In genomic region chr7:8217200-8218068, GRCh38 we compare ENCODE assay signal across 8 cellular contexts. TPM values are rescaled to one million over a fixed set of nuclear protein-coding genes. Genes with fewer than 3 reads are reported as not detected.
A peak's percentile ranks its signal among the peaks of the same experiment; 100 is the strongest.
DNase-seq lines count a peak whose midpoint lies in the region; ATAC-seq and TF ChIP-seq lines count a peak whose summit lies in the region.

No MANE protein-coding gene starts in this region.

- H3K9me3 Mint-ChIP-seq in CD14-positive monocyte: no peaks in the 10 kb centered on the region

- peak overlapping the region; percentile 2 for H3K9ac ChIP-seq in neural cell (ENCODE audit: low read length)

- H3K27me3 ChIP-seq in neural cell (ENCODE audit: insufficient read depth, low read depth, low read length): no peaks in the 10 kb centered on the region

- H3K9me3 ChIP-seq in neural cell (ENCODE audit: low read length): no peaks in the 10 kb centered on the region

- no peak overlapping the region for H3K4me3 ChIP-seq in epithelial cell of proximal tubule (ENCODE audit: low read depth, low read length)
- no peak overlapping the region for H3K4me3 ChIP-seq in neural cell (ENCODE audit: low read length)

- peak overlapping the region; percentile 60 for H3K27ac ChIP-seq in neural cell (ENCODE audit: low read length)

- H3K27ac Mint-ChIP-seq in CD14-positive monocyte: no peak overlapping the region

- H4K20me1 ChIP-seq in neural cell (ENCODE audit: insufficient read depth): no peaks in the 10 kb centered on the region

- peaks cover 5 to 16% of the 10 kb centered on the region in 2 donors for H3K36me3 Mint-ChIP-seq in CD14-positive monocyte

- TF ChIP-seq CTCF in CD14-positive monocyte (IDR thresholded peaks at IDR 0.05) (peak; percentile 77), epithelial cell of proximal tubule (conservative IDR thresholded peaks at IDR 0.05; ENCODE audit: low read depth, low read length) (peak; percentile 57), neural cell (IDR thresholded peaks at IDR 0.05; ENCODE audit: poor library complexity, severe bottlenecking) (peak; percentile 91)

- TF ChIP-seq EP300 in neural cell (conservative IDR thresholded peaks at IDR 0.05; ENCODE audit: poor library complexity, severe bottlenecking): peak; percentile 62

- no peak overlapping the region for H3K4me2 ChIP-seq in neural cell (ENCODE audit: low read length)

- TF ChIP-seq RAD21 in neural cell (conservative IDR thresholded peaks at IDR 0.05): peak; percentile 91

- no peak overlapping the region for H3K4me3 Mint-ChIP-seq in CD14-positive monocyte

- DNase-seq in CD14-positive monocyte (ENCODE audit: low spot score) (no peak), NCI-H1436 (lab: John Stamatoyannopoulos, UW) (peak; percentile 85), epithelial cell of proximal tubule (ENCODE audit: low read depth) (peak; percentile 52), cortex of kidney (lab: John Stamatoyannopoulos, UW) (no peak), T-helper 9 cell (no peak)

- peak overlapping the region; percentile 78 for H2AFZ ChIP-seq in neural cell (ENCODE audit: low read depth, low read length)

- peak; percentile 58 for ATAC-seq in GM18868 (IDR thresholded peaks at IDR 0.05; ENCODE audit: unreplicated experiment)
- ATAC-seq in SK-N-SH treated with all-trans-retinoic acid at 6 μM for 48 hours: peak; percentile 81

- no peaks in the 10 kb centered on the region for H3K9me2 ChIP-seq in neural cell (ENCODE audit: insufficient read depth, low read length)

- H3K36me3 ChIP-seq in neural cell (ENCODE audit: insufficient read depth, low read length): no peaks in the 10 kb centered on the region

- peaks cover 0 to 2% (median 0%) of the 10 kb centered on the region in 3 donors for H3K27me3 Mint-ChIP-seq in CD14-positive monocyte (ENCODE audit: low read depth in 3 of 3)

- intact Hi-C loops in CD14-positive monocyte (cut with micrococcal nuclease): loop anchor here (5.0 to 10.0 kb wide), 2 partner anchors 623 to 625 kb away; no protein-coding TSS in a partner anchor

- H3K79me2 ChIP-seq in neural cell (replicated peaks; ENCODE audit: insufficient read depth, low read length): no peaks in the 10 kb centered on the region

- peaks cover 2% of the 10 kb centered on the region for H3K4me1 Mint-ChIP-seq in CD14-positive monocyte

- H3F3A ChIP-seq in neural cell (ENCODE audit: insufficient read depth, low read length, poor library complexity, severe bottlenecking): no peaks in the 10 kb centered on the region

TF ChIP-seq in SK-N-SH treated with all-trans-retinoic acid at 6 μM for 48 hours, 23 proteins besides CTCF, POLR2A, EP300 and RAD21 (continues in another document):
- TF ChIP-seq TCF4 (CRISPR knock-in tag; IDR thresholded peaks at IDR 0.05; ENCODE audit: borderline replicate concordance) (no peak), ZNF70 (CRISPR knock-in tag; IDR thresholded peaks at IDR 0.05) (no peak), ZFP3 (CRISPR knock-in tag; IDR thresholded peaks at IDR 0.05) (no peak), GLIS3 (CRISPR knock-in tag; IDR thresholded peaks at IDR 0.05) (no peak), PATZ1 (CRISPR knock-in tag; IDR thresholded peaks at IDR 0.05; ENCODE audit: borderline replicate concordance) (no peak), ZC3H10 (CRISPR knock-in tag; IDR thresholded peaks at IDR 0.05) (no peak), TOX (CRISPR knock-in tag; IDR thresholded peaks at IDR 0.05; ENCODE audit: borderline replicate concordance) (no peak), ZNF8 (CRISPR knock-in tag; IDR thresholded peaks at IDR 0.05) (no peak), CSDC2 (CRISPR knock-in tag; IDR thresholded peaks at IDR 0.05) (no peak), ZFP30 (CRISPR knock-in tag; IDR thresholded peaks at IDR 0.05) (no peak)

TF ChIP-seq in neural cell, 6 proteins besides CTCF, POLR2A, EP300 and RAD21:
- no peak for TF ChIP-seq EZH2 (IDR thresholded peaks at IDR 0.05; ENCODE audit: borderline replicate concordance, insufficient read depth, low read length, poor library complexity, severe bottlenecking)
- peak; percentile 58 for TF ChIP-seq POLR2AphosphoS5 (IDR thresholded peaks at IDR 0.05)
- no peak for TF ChIP-seq MXI1 (conservative IDR thresholded peaks at IDR 0.05; ENCODE audit: poor library complexity, severe bottlenecking)
- TF ChIP-seq TAF1 (IDR thresholded peaks at IDR 0.05; ENCODE audit: low read depth): no peak
- no peak for TF ChIP-seq REST (IDR thresholded peaks at IDR 0.05; ENCODE audit: borderline replicate concordance)
- TF ChIP-seq SMC3 (conservative IDR thresholded peaks at IDR 0.05; ENCODE audit: poor library complexity): peak; percentile 92
TF ChIP-seq in neural cell: peak in this region for 2.

RNA-seq across cellular contexts. Expression of gene ICA1, which starts 44.5 kb away (rescaled TPM):
- polyA plus RNA-seq in CD14-positive monocyte (1 to 10 TPM; 4.2 to 7.0 TPM), neural cell (18.6 and 24.2 TPM in 2 replicates)
- 9.6 and 30.3 TPM in 2 replicates for total RNA-seq in epithelial cell of proximal tubule
- 20.6 and 20.7 TPM in 2 replicates for polyA minus RNA-seq in neural cell

Comparison
In these comparisons a context has a peak if more than half of its experiments do, and no peak if none do; other contexts are left out.
1. DNase-seq: peak in NCI-H1436 (single experiment) and epithelial cell of proximal tubule (single experiment); none in CD14-positive monocyte (single experiment), cortex of kidney (single experiment) and T-helper 9 cell (single experiment).
2. Peak in every context shown above with its lines, with median percentiles within 50 percentile points of each other: CTCF ChIP-seq.